In genomic region chr5:103519550-103519949, GRCh38 we compare ENCODE assay signal across 1 cellular context.
TF ChIP-seq lines count a peak whose summit lies in the region.

No MANE protein-coding gene starts in this region.

TF ChIP-seq in HCT116, 20 proteins besides CTCF, POLR2A, EP300 and RAD21 (continued from another document):
- no peak for TF ChIP-seq ZBTB33 (IDR thresholded peaks at IDR 0.05; ENCODE audit: extremely low read depth, insufficient replicate concordance, low read length)
- TF ChIP-seq EZH2phosphoT487 (IDR thresholded peaks at IDR 0.05; ENCODE audit: borderline replicate concordance), result no peak
- TF ChIP-seq YY1 (IDR thresholded peaks at IDR 0.05; ENCODE audit: extremely low read depth, insufficient replicate concordance, low read depth, low read length), result no peak
- no peak for TF ChIP-seq ELF1 (IDR thresholded peaks at IDR 0.05; ENCODE audit: borderline replicate concordance, low read depth)
- TF ChIP-seq EGR1 (IDR thresholded peaks at IDR 0.05; ENCODE audit: low read depth), result no peak
- TF ChIP-seq ZNF274 (IDR thresholded peaks at IDR 0.05; ENCODE audit: low read depth, low read length), result no peak
- no peak for TF ChIP-seq SIN3A (IDR thresholded peaks at IDR 0.05; ENCODE audit: low read depth)
- TF ChIP-seq FOSL1 (IDR thresholded peaks at IDR 0.05; ENCODE audit: low read depth), result no peak
